Comparison of ENCODE assay signal across 34 cellular contexts in genomic region chr20:46920114-46920513, GRCh38. TPM values are rescaled to one million over a fixed set of nuclear protein-coding genes. Genes with fewer than 3 reads are reported as not detected.
"Had no signal": no experiment of that assay in that cellular context is flagged by ENCODE, and none has a peak within 500 bp of the region (broad histone marks: within the 10 kb centered on the region; RNA-seq: fewer than 3 reads in every experiment).

No MANE protein-coding gene starts in this region.

- H3K4me1 ChIP-seq: foreskin keratinocyte, gastrocnemius medialis had no signal

- H3K9me3 Mint-ChIP-seq: activated CD4-positive, alpha-beta memory T cell treated with anti-CD3 and anti-CD28 coated beads, Interleukin-2, amount 10 ng/mL, durations not matched to agents 7 days and 5 days; activated CD4-positive, alpha-beta T cell treated with anti-CD3 and anti-CD28 coated beads, Interleukin-2, amount 10 ng/mL, durations not matched to agents 7 days and 5 days; activated naive CD4-positive, alpha-beta T cell treated with anti-CD3 and anti-CD28 coated beads, Interleukin-2, amount 10 ng/mL, durations not matched to agents 7 days and 5 days; activated naive CD4-positive, alpha-beta T cell treated with anti-CD3 and anti-CD28 coated beads, Interleukin-2, amount 50 U/mL, for 72 hours; activated naive CD8-positive, alpha-beta T cell treated with anti-CD3 and anti-CD28 coated beads, Interleukin-2, amount 10 ng/mL, durations not matched to agents 7 days and 5 days; activated T-cell treated with anti-CD3 and anti-CD28 coated beads, Interleukin-2, amount 50 U/mL, for 24 hours; activated T-cell treated with anti-CD3 and anti-CD28 coated beads, Interleukin-2, amount 50 U/mL, for 72 hours; effector memory CD8-positive, alpha-beta T cell; T-helper 2 cell treated with Interferon-gamma antibody and Interleukin-4, amounts not matched to agents 5 μg/mL and 100 μg/mL, for 36 hours had no signal

- H3K27ac ChIP-seq: ascending aorta, breast epithelium, cardiac muscle cell, esophagus muscularis mucosa, foreskin keratinocyte, gastrocnemius medialis had no signal

- H3K9me3 ChIP-seq: ascending aorta, gastrocnemius medialis had no signal

- ATAC-seq: activated CD4-positive, alpha-beta T cell treated with anti-CD3 and anti-CD28 coated beads for 36 hours; activated naive CD4-positive, alpha-beta T cell treated with anti-CD3 and anti-CD28 coated beads, Interleukin-2, amount 50 U/mL, for 72 hours; activated T-cell treated with anti-CD3 and anti-CD28 coated beads, Interleukin-2, amount 50 U/mL, for 72 hours; effector memory CD8-positive, alpha-beta T cell; foreskin keratinocyte; gastrocnemius medialis; T-helper 17 cell had no signal

- H3K27ac Mint-ChIP-seq: activated CD4-positive, alpha-beta memory T cell treated with anti-CD3 and anti-CD28 coated beads, Interleukin-2, amount 10 ng/mL, durations not matched to agents 7 days and 5 days; activated CD4-positive, alpha-beta T cell treated with anti-CD3 and anti-CD28 coated beads for 36 hours; activated CD4-positive, alpha-beta T cell treated with anti-CD3 and anti-CD28 coated beads, Interleukin-2, amount 10 ng/mL, durations not matched to agents 7 days and 5 days; activated naive CD4-positive, alpha-beta T cell treated with anti-CD3 and anti-CD28 coated beads, Interleukin-2, amount 10 ng/mL, durations not matched to agents 7 days and 5 days; activated naive CD4-positive, alpha-beta T cell treated with anti-CD3 and anti-CD28 coated beads, Interleukin-2, amount 50 U/mL, for 72 hours; activated naive CD8-positive, alpha-beta T cell treated with anti-CD3 and anti-CD28 coated beads, Interleukin-2, amount 10 ng/mL, durations not matched to agents 7 days and 5 days; activated T-cell treated with anti-CD3 and anti-CD28 coated beads, Interleukin-2, amount 50 U/mL, for 24 hours; activated T-cell treated with anti-CD3 and anti-CD28 coated beads, Interleukin-2, amount 50 U/mL, for 72 hours; effector memory CD8-positive, alpha-beta T cell; T-helper 17 cell; T-helper 2 cell treated with Interferon-gamma antibody and Interleukin-4, amounts not matched to agents 5 μg/mL and 100 μg/mL, for 36 hours had no signal

- H3K36me3 ChIP-seq: ascending aorta, breast epithelium, cardiac muscle cell, esophagus muscularis mucosa, gastrocnemius medialis had no signal

- H3K36me3 Mint-ChIP-seq: activated naive CD4-positive, alpha-beta T cell treated with anti-CD3 and anti-CD28 coated beads, Interleukin-2, amount 10 ng/mL, durations not matched to agents 7 days and 5 days; activated naive CD4-positive, alpha-beta T cell treated with anti-CD3 and anti-CD28 coated beads, Interleukin-2, amount 50 U/mL, for 72 hours; activated naive CD8-positive, alpha-beta T cell treated with anti-CD3 and anti-CD28 coated beads, Interleukin-2, amount 10 ng/mL, durations not matched to agents 7 days and 5 days had no signal

- H3K4me3 ChIP-seq: ascending aorta, breast epithelium, cardiac muscle cell, esophagus muscularis mucosa, gastrocnemius medialis had no signal

- H3K4me1 Mint-ChIP-seq: activated CD4-positive, alpha-beta memory T cell treated with anti-CD3 and anti-CD28 coated beads, Interleukin-2, amount 10 ng/mL, durations not matched to agents 7 days and 5 days; activated CD4-positive, alpha-beta T cell treated with anti-CD3 and anti-CD28 coated beads for 36 hours; activated CD4-positive, alpha-beta T cell treated with anti-CD3 and anti-CD28 coated beads, Interleukin-2, amount 10 ng/mL, durations not matched to agents 7 days and 5 days; activated naive CD4-positive, alpha-beta T cell treated with anti-CD3 and anti-CD28 coated beads, Interleukin-2, amount 10 ng/mL, durations not matched to agents 7 days and 5 days; activated naive CD8-positive, alpha-beta T cell treated with anti-CD3 and anti-CD28 coated beads, Interleukin-2, amount 10 ng/mL, durations not matched to agents 7 days and 5 days; T-helper 17 cell had no signal

- DNase-seq: activated CD4-positive, alpha-beta memory T cell treated with anti-CD3 and anti-CD28 coated beads, Interleukin-2, amount 10 ng/mL, durations not matched to agents 7 days and 5 days; activated CD4-positive, alpha-beta T cell treated with anti-CD3 and anti-CD28 coated beads for 36 hours; activated CD4-positive, alpha-beta T cell treated with anti-CD3 and anti-CD28 coated beads, Interleukin-2, amount 10 ng/mL, durations not matched to agents 7 days and 5 days; activated CD4-positive, alpha-beta T cell treated with anti-CD3 and anti-CD28 coated beads, Interleukin-2, amount 50 U/mL, for 4 hours; activated CD4-positive, CD25-positive, alpha-beta regulatory T cell; activated CD4-positive, CD25-positive, alpha-beta regulatory T cell treated with anti-CD3 and anti-CD28 coated beads, Interleukin-2, amount 50 U/mL, for 72 hours; activated CD8-positive, alpha-beta memory T cell treated with anti-CD3 and anti-CD28 coated beads, Interleukin-2, amount 50 U/mL, for 48 hours; activated gamma-delta T cell; activated naive CD4-positive, alpha-beta T cell; activated naive CD4-positive, alpha-beta T cell treated with anti-CD3 and anti-CD28 coated beads, Interleukin-2, amount 10 ng/mL, durations not matched to agents 7 days and 5 days; activated naive CD8-positive, alpha-beta T cell treated with anti-CD3 and anti-CD28 coated beads, Interleukin-2, amount 10 ng/mL, durations not matched to agents 7 days and 5 days; activated T-cell treated with anti-CD3 and anti-CD28 coated beads for 4 hours; activated T-cell treated with anti-CD3 and anti-CD28 coated beads, Interleukin-2, amount 50 U/mL, for 24 hours; activated T-cell treated with anti-CD3 and anti-CD28 coated beads, Interleukin-2, amount 50 U/mL, for 72 hours; central memory CD4-positive, alpha-beta T cell; cerebellar nuclear complex; cortex of kidney; dermis blood vessel endothelial cell; effector CD4-positive, alpha-beta T cell; effector memory CD8-positive, alpha-beta T cell; erythroblast; foreskin keratinocyte; gastrocnemius medialis; glutamatergic neuron; T-helper 1 cell; T-helper 17 cell; T1000 had no signal

- H3K27me3 ChIP-seq: ascending aorta, breast epithelium, cardiac muscle cell, esophagus muscularis mucosa, foreskin keratinocyte had no signal

- H3K4me3 Mint-ChIP-seq: activated CD4-positive, alpha-beta memory T cell treated with anti-CD3 and anti-CD28 coated beads, Interleukin-2, amount 10 ng/mL, durations not matched to agents 7 days and 5 days; activated CD4-positive, alpha-beta T cell treated with anti-CD3 and anti-CD28 coated beads for 36 hours; activated CD4-positive, alpha-beta T cell treated with anti-CD3 and anti-CD28 coated beads, Interleukin-2, amount 10 ng/mL, durations not matched to agents 7 days and 5 days; activated naive CD4-positive, alpha-beta T cell treated with anti-CD3 and anti-CD28 coated beads, Interleukin-2, amount 10 ng/mL, durations not matched to agents 7 days and 5 days; activated naive CD8-positive, alpha-beta T cell treated with anti-CD3 and anti-CD28 coated beads, Interleukin-2, amount 10 ng/mL, durations not matched to agents 7 days and 5 days; activated T-cell treated with anti-CD3 and anti-CD28 coated beads, Interleukin-2, amount 50 U/mL, for 24 hours; activated T-cell treated with anti-CD3 and anti-CD28 coated beads, Interleukin-2, amount 50 U/mL, for 72 hours; brain; effector memory CD8-positive, alpha-beta T cell; T-helper 17 cell; T-helper 2 cell treated with Interferon-gamma antibody and Interleukin-4, amounts not matched to agents 5 μg/mL and 100 μg/mL, for 36 hours had no signal

RNA-seq across cellular contexts. Expression of gene EYA2, which starts 25.5 kb away (rescaled TPM):
- total RNA-seq: activated CD4-positive, alpha-beta T cell treated with anti-CD3 and anti-CD28 coated beads for 36 hours; activated CD4-positive, alpha-beta T cell treated with anti-CD3 and anti-CD28 coated beads, Interleukin-2, amount 10 ng/mL, durations not matched to agents 7 days and 5 days; activated naive CD4-positive, alpha-beta T cell treated with anti-CD3 and anti-CD28 coated beads, Interleukin-2, amount 50 U/mL, for 72 hours; activated naive CD8-positive, alpha-beta T cell treated with anti-CD3 and anti-CD28 coated beads, Interleukin-2, amount 10 ng/mL, durations not matched to agents 7 days and 5 days; dermis blood vessel endothelial cell; foreskin keratinocyte had no signal
